27 cellular contexts compared by ENCODE assay signal in genomic region chr10:86204421-86205045, GRCh38.
"Had no signal": no experiment of that assay in that cellular context is flagged by ENCODE, and none has a peak within 500 bp of the region (broad histone marks: within the 10 kb centered on the region; RNA-seq: fewer than 3 reads in every experiment).

No MANE protein-coding gene starts in this region.

- H3K9me2 ChIP-seq: SK-N-SH had no signal

- DNase-seq: activated B cell treated with CpG ODN at 0.5 μM for 24 hours; activated CD4-positive, alpha-beta memory T cell treated with anti-CD3 and anti-CD28 coated beads for 36 hours; activated CD4-positive, alpha-beta T cell treated with anti-CD3 and anti-CD28 coated beads, Interleukin-2, amount 10 ng/mL, durations not matched to agents 7 days and 5 days; activated CD8-positive, alpha-beta memory T cell treated with anti-CD3 and anti-CD28 coated beads for 24 hours; activated gamma-delta T cell treated with Interleukin-2 at 50 U/mL for 16 hours; activated naive CD4-positive, alpha-beta T cell treated with anti-CD3 and anti-CD28 coated beads, Interleukin-2, amount 10 ng/mL, durations not matched to agents 7 days and 5 days; activated T-cell treated with anti-CD3 and anti-CD28 coated beads, Interleukin-2, amount 50 U/mL, for 4 hours; body of pancreas; central memory CD4-positive, alpha-beta T cell; KG1; NCI-H1092; NCI-H1417; NCI-H1930; NCI-H2107; NCI-H2171 treated with DMSO at 0.1 percent for 48 hours; NCI-H345; NCI-H510A; NCI-H526 treated with DMSO at 0.1 percent for 48 hours; NCI-H82; Right ventricle myocardium superior; RPMI8226; SJCRH30; SK-N-SH; SW 1271 had no signal

- H3K9me3 Mint-ChIP-seq: activated B cell treated with CpG ODN at 0.5 μM for 24 hours; activated CD4-positive, alpha-beta memory T cell treated with anti-CD3 and anti-CD28 coated beads for 36 hours; activated CD4-positive, alpha-beta T cell treated with anti-CD3 and anti-CD28 coated beads, Interleukin-2, amount 10 ng/mL, durations not matched to agents 7 days and 5 days; activated naive CD4-positive, alpha-beta T cell treated with anti-CD3 and anti-CD28 coated beads, Interleukin-2, amount 10 ng/mL, durations not matched to agents 7 days and 5 days; activated T-cell treated with anti-CD3 and anti-CD28 coated beads, Interleukin-2, amount 50 U/mL, for 4 hours; T-helper 1 cell treated with Interleukin-12 subunit alpha and Interleukin-12 subunit beta and Interleukin-4 antibody, amounts not matched to agents 30 μg/mL and 1 μg/mL, for 36 hours had no signal

- H3K36me3 Mint-ChIP-seq: activated CD4-positive, alpha-beta memory T cell treated with anti-CD3 and anti-CD28 coated beads for 36 hours; activated naive CD4-positive, alpha-beta T cell treated with anti-CD3 and anti-CD28 coated beads, Interleukin-2, amount 10 ng/mL, durations not matched to agents 7 days and 5 days had no signal

- H3K4me1 Mint-ChIP-seq: activated B cell treated with CpG ODN at 0.5 μM for 24 hours; activated CD4-positive, alpha-beta T cell treated with anti-CD3 and anti-CD28 coated beads, Interleukin-2, amount 10 ng/mL, durations not matched to agents 7 days and 5 days; activated naive CD4-positive, alpha-beta T cell treated with anti-CD3 and anti-CD28 coated beads, Interleukin-2, amount 10 ng/mL, durations not matched to agents 7 days and 5 days; IgD-negative memory B cell had no signal

- H3K36me3 ChIP-seq: ascending aorta, SJCRH30 had no signal

- H3K27me3 Mint-ChIP-seq: IgD-negative memory B cell had no signal

- H3K9ac ChIP-seq: SK-N-SH had no signal

- H3K4me2 ChIP-seq: SK-N-SH had no signal

- H3K4me1 ChIP-seq: ascending aorta, body of pancreas, SJCRH30 had no signal

- H3K27ac ChIP-seq: ascending aorta, body of pancreas, SJCRH30 had no signal

- H3K4me3 ChIP-seq: ascending aorta, body of pancreas, SJCRH30 had no signal

- H3K4me3 Mint-ChIP-seq: activated B cell treated with CpG ODN at 0.5 μM for 24 hours; activated CD4-positive, alpha-beta memory T cell treated with anti-CD3 and anti-CD28 coated beads for 36 hours; activated CD4-positive, alpha-beta T cell treated with anti-CD3 and anti-CD28 coated beads, Interleukin-2, amount 10 ng/mL, durations not matched to agents 7 days and 5 days; activated naive CD4-positive, alpha-beta T cell treated with anti-CD3 and anti-CD28 coated beads, Interleukin-2, amount 10 ng/mL, durations not matched to agents 7 days and 5 days; activated T-cell treated with anti-CD3 and anti-CD28 coated beads, Interleukin-2, amount 50 U/mL, for 4 hours; T-helper 1 cell treated with Interleukin-12 subunit alpha and Interleukin-12 subunit beta and Interleukin-4 antibody, amounts not matched to agents 30 μg/mL and 1 μg/mL, for 36 hours had no signal

- ATAC-seq: activated T-cell treated with anti-CD3 and anti-CD28 coated beads, Interleukin-2, amount 50 U/mL, for 4 hours; body of pancreas had no signal

- H3K9me3 ChIP-seq: ascending aorta, body of pancreas, SJCRH30, SK-N-SH had no signal

- H3K27ac Mint-ChIP-seq: activated B cell treated with CpG ODN at 0.5 μM for 24 hours; activated CD4-positive, alpha-beta memory T cell treated with anti-CD3 and anti-CD28 coated beads for 36 hours; activated CD4-positive, alpha-beta T cell treated with anti-CD3 and anti-CD28 coated beads, Interleukin-2, amount 10 ng/mL, durations not matched to agents 7 days and 5 days; activated naive CD4-positive, alpha-beta T cell treated with anti-CD3 and anti-CD28 coated beads, Interleukin-2, amount 10 ng/mL, durations not matched to agents 7 days and 5 days; IgD-negative memory B cell; T-helper 1 cell treated with Interleukin-12 subunit alpha and Interleukin-12 subunit beta and Interleukin-4 antibody, amounts not matched to agents 30 μg/mL and 1 μg/mL, for 36 hours had no signal

- H3K27me3 ChIP-seq: ascending aorta, body of pancreas, SJCRH30 had no signal
